Comparison of ENCODE assay signal across 9 cellular contexts in genomic region chr22:27377901-27378300, GRCh38.
DNase-seq lines count a peak whose midpoint lies in the region; ATAC-seq and TF ChIP-seq lines count a peak whose summit lies in the region.
"Had no signal": no experiment of that assay in that cellular context is flagged by ENCODE, and none has a peak within 500 bp of the region (broad histone marks: within the 10 kb centered on the region; RNA-seq: fewer than 3 reads in every experiment).

No MANE protein-coding gene starts in this region.

- ATAC-seq in GM18517 (IDR thresholded peaks at IDR 0.05; ENCODE audit: unreplicated experiment): no peak
- ATAC-seq: T-helper 17 cell had no signal

- no peaks in the 10 kb centered on the region for H3K4me1 ChIP-seq in adrenal gland (replicated peaks in 1 of 2)

- H3K4me3 Mint-ChIP-seq in activated naive CD8-positive, alpha-beta T cell treated with anti-CD3 and anti-CD28 coated beads for 36 hours: no peak overlapping the region
- H3K4me3 Mint-ChIP-seq: T-helper 17 cell had no signal

- H3K27ac ChIP-seq in adrenal gland: no peak overlapping the region

- H3K27ac Mint-ChIP-seq in activated naive CD8-positive, alpha-beta T cell treated with anti-CD3 and anti-CD28 coated beads for 36 hours: no peak overlapping the region
- H3K27ac Mint-ChIP-seq: T-helper 17 cell had no signal

- H3K36me3 ChIP-seq in adrenal gland (replicated peaks in 1 of 2): no peaks in the 10 kb centered on the region

- H3K9me3 Mint-ChIP-seq in activated naive CD8-positive, alpha-beta T cell treated with anti-CD3 and anti-CD28 coated beads for 36 hours: no peaks in the 10 kb centered on the region

- H3K36me3 Mint-ChIP-seq in activated naive CD8-positive, alpha-beta T cell treated with anti-CD3 and anti-CD28 coated beads for 36 hours: no peaks in the 10 kb centered on the region

- H3K4me3 ChIP-seq in adrenal gland: no peak overlapping the region

- DNase-seq in COLO668 (lab: John Stamatoyannopoulos, UW; ENCODE audit: unreplicated experiment) (peak; percentile 66), NCI-H1694 treated with DMSO at 0.1 percent for 48 hours (lab: John Stamatoyannopoulos, UW) (peak; percentile 58), adrenal gland (peak in 4 of 7 donors; percentile 24 to 43 (median 24)), myocyte (ENCODE audit: low read depth) (peak; percentile 85), NCI-H146 (lab: John Stamatoyannopoulos, UW) (no peak), HuH-7.5 (ENCODE audit: low spot score) (no peak)
- DNase-seq in activated naive CD8-positive, alpha-beta T cell treated with anti-CD3 and anti-CD28 coated beads for 36 hours: no peak
- DNase-seq: T-helper 17 cell had no signal

- H3K27me3 ChIP-seq in adrenal gland: peaks cover 4% of the 10 kb centered on the region

- 48 to 56% (median 52%) methylated on average over 8 of the region's 8 CpGs for WGBS in adrenal gland, 4 donors

- intact Hi-C loops in adrenal gland (cut with DNase I): no loop called here

- H3K4me1 Mint-ChIP-seq in activated naive CD8-positive, alpha-beta T cell treated with anti-CD3 and anti-CD28 coated beads for 36 hours: no peaks in the 10 kb centered on the region
- H3K4me1 Mint-ChIP-seq: T-helper 17 cell had no signal

- no peaks in the 10 kb centered on the region for H3K9me3 ChIP-seq in adrenal gland (replicated peaks in 1 of 3)

- peaks cover 8% of the 10 kb centered on the region for H3K27me3 Mint-ChIP-seq in activated naive CD8-positive, alpha-beta T cell treated with anti-CD3 and anti-CD28 coated beads for 36 hours

- TF ChIP-seq POLR2A in adrenal gland (IDR thresholded peaks at IDR 0.05): no peak

- TF ChIP-seq CTCF in adrenal gland (IDR thresholded peaks at IDR 0.05): no peak

Comparison
In these comparisons a context has a peak if more than half of its experiments do, and no peak if none do; other contexts are left out.
1. DNase-seq: peak in COLO668 (single experiment), NCI-H1694 treated with DMSO at 0.1 percent for 48 hours (single experiment), adrenal gland (4 of 7) and myocyte (single experiment); none in NCI-H146 (single experiment), HuH-7.5 (single experiment) and activated naive CD8-positive, alpha-beta T cell treated with anti-CD3 and anti-CD28 coated beads for 36 hours (single experiment).